Comparison of ENCODE assay signal across 8 cellular contexts in genomic region chr6:140441256-140441655, GRCh38.
A peak's percentile ranks its signal among the peaks of the same experiment; 100 is the strongest.
DNase-seq lines count a peak whose midpoint lies in the region; ATAC-seq and TF ChIP-seq lines count a peak whose summit lies in the region.

No MANE protein-coding gene starts in this region.

- CTCF ChIA-PET in Panc1 (lab: Charles Lee): no interaction called here

- H3K9me3 ChIP-seq in Panc1 (ENCODE audit: control insufficient read depth, insufficient read depth, low read depth, low read length): no peaks in the 10 kb centered on the region; the same call in 1 of the 2 replicates

- no peaks in the 10 kb centered on the region for H3K27me3 Mint-ChIP-seq in neural crest cell (ENCODE audit: low read depth)

- peak overlapping the region; percentile 39; the same call in 1 of the 2 replicates for H3K27ac ChIP-seq in Panc1 (ENCODE audit: low read length)

- H3K9me3 Mint-ChIP-seq in neural crest cell: no peaks in the 10 kb centered on the region

- in situ Hi-C loops in Panc1 (cut with HindIII; ENCODE audit: low pct_unique_long_range_greater_than_20kb, low sequenced_read_pairs): no loop called here

- peaks cover 46% of the 10 kb centered on the region for H3K4me1 Mint-ChIP-seq in neural crest cell

- BruUV-seq in Panc1 (replicated peaks; lab: Mats Ljungman, UMichigan): no TSS peak

- POLR2A ChIA-PET in Panc1 (lab: Charles Lee): no interaction called here

- H3K36me3 Mint-ChIP-seq in neural crest cell (ENCODE audit: low read depth): peaks cover 4% of the 10 kb centered on the region

- DNase-seq in Ammon's horn (ENCODE audit: low spot score): peak; percentile 30
- peak; percentile 18 for DNase-seq in Panc1 (ENCODE audit: low read depth, low spot score)
- peak; percentile 62 for DNase-seq in fibroblast of peridontal ligament (ENCODE audit: extremely low read depth)
- DNase-seq in neural crest cell (ENCODE audit: low read depth, low spot score): peak; percentile 49
- no peak for DNase-seq in T-helper 1 cell
- no peak for DNase-seq in epidermal melanocyte (ENCODE audit: insufficient read length, low spot score)

- H3K4me3 Mint-ChIP-seq in neural crest cell: peak overlapping the region; percentile 28

- peak overlapping the region; percentile 40 for H3K27ac Mint-ChIP-seq in neural crest cell (ENCODE audit: unreplicated experiment)

- TF ChIP-seq CTCF in Panc1 (IDR thresholded peaks at IDR 0.05) (peak; percentile 58), neural crest cell (conservative IDR thresholded peaks at IDR 0.05) (peak; percentile 71)

- no peaks in the 10 kb centered on the region for H3K27me3 ChIP-seq in Panc1 (ENCODE audit: control insufficient read depth, insufficient read depth, low read length)

- no peaks in the 10 kb centered on the region for H3K4me1 ChIP-seq in Panc1 (ENCODE audit: control insufficient read depth, insufficient read depth, low read length)

- intact Hi-C loops in Panc1 (cut with micrococcal nuclease; ENCODE audit: unreplicated experiment): no loop called here

- ATAC-seq in GM21786 (IDR thresholded peaks at IDR 0.05; ENCODE audit: unreplicated experiment) (peak; percentile 69), Panc1 (no peak), GM21526 (IDR thresholded peaks at IDR 0.05; ENCODE audit: low FRiP score, unreplicated experiment) (no peak)

- H3K36me3 ChIP-seq in Panc1 (ENCODE audit: control insufficient read depth, insufficient read depth, low read length): no peaks in the 10 kb centered on the region

- no peak overlapping the region for H3K4me3 ChIP-seq in Panc1 (ENCODE audit: low read depth in 2 of 2, low read length in 2 of 2)

Comparison
In these comparisons a context has a peak if more than half of its experiments do, and no peak if none do; other contexts are left out.
1. DNase-seq: peak in Ammon's horn (single experiment), Panc1 (single experiment), fibroblast of peridontal ligament (single experiment) and neural crest cell (single experiment); none in T-helper 1 cell (0 of 5) and epidermal melanocyte (single experiment).